Comparison of ENCODE assay signal across 20 cellular contexts in genomic region chr15:47292638-47293037, GRCh38.
DNase-seq lines count a peak whose midpoint lies in the region; ATAC-seq and TF ChIP-seq lines count a peak whose summit lies in the region.
"Had no signal": no experiment of that assay in that cellular context is flagged by ENCODE, and none has a peak within 500 bp of the region (broad histone marks: within the 10 kb centered on the region; RNA-seq: fewer than 3 reads in every experiment).

No MANE protein-coding gene starts in this region.

- no peaks in the 10 kb centered on the region for H3K36me3 Mint-ChIP-seq in nephron progenitor cell (ENCODE audit: low read depth)
- H3K36me3 Mint-ChIP-seq: CD8-positive, alpha-beta memory T cell had no signal

- H3K4me3 ChIP-seq in SK-N-MC (no peak overlapping the region), hepatocyte (no peak overlapping the region), vagina (no peak overlapping the region)
- H3K4me3 ChIP-seq: BLaER1, GM12878, GM23248, SJSA1 had no signal

- H3K9me3 ChIP-seq in SK-N-MC (ENCODE audit: low read depth, low read length), result no peaks in the 10 kb centered on the region
- no peaks in the 10 kb centered on the region for H3K9me3 ChIP-seq in hepatocyte (ENCODE audit: low read depth)
- no peaks in the 10 kb centered on the region for H3K9me3 ChIP-seq in vagina
- H3K9me3 ChIP-seq: BLaER1, SJSA1 had no signal

- peak overlapping the region; percentile 7 for H3K4me2 ChIP-seq in hepatocyte
- H3K4me2 ChIP-seq: BLaER1 had no signal

- H4K20me1 ChIP-seq in hepatocyte (ENCODE audit: insufficient read depth, poor library complexity, severe bottlenecking), result no peaks in the 10 kb centered on the region
- H4K20me1 ChIP-seq: BLaER1 had no signal

- H3K27ac ChIP-seq in SK-N-MC, result peak overlapping the region; percentile 96
- peak overlapping the region; percentile 82 for H3K27ac ChIP-seq in hepatocyte
- H3K27ac ChIP-seq in vagina, result peak overlapping the region; percentile 24
- H3K27ac ChIP-seq: BLaER1, GM23248, SJSA1 had no signal

- H3K4me1 Mint-ChIP-seq in nephron progenitor cell, result peaks cover 5% of the 10 kb centered on the region
- H3K4me1 Mint-ChIP-seq: CD8-positive, alpha-beta memory T cell had no signal

- no peak for ATAC-seq in HG03025 (IDR thresholded peaks at IDR 0.05; ENCODE audit: low FRiP score, unreplicated experiment)
- ATAC-seq: GM12878 had no signal

- 75% methylated on average over 4 of the region's 4 CpGs for WGBS in hepatocyte (ENCODE audit: low lambda C conversion rate, missing lambda C conversion rate)

- H3K27me3 ChIP-seq in hepatocyte (no peaks in the 10 kb centered on the region), vagina (no peaks in the 10 kb centered on the region)
- H3K27me3 ChIP-seq: BLaER1, SJSA1 had no signal

- H3K9ac ChIP-seq in SK-N-MC (ENCODE audit: insufficient read length), result no peak overlapping the region
- H3K9ac ChIP-seq: BLaER1, GM23248 had no signal

- H3K36me3 ChIP-seq in SK-N-MC (ENCODE audit: insufficient read depth, low read length) (no peaks in the 10 kb centered on the region), hepatocyte (replicated peaks; ENCODE audit: insufficient read depth, low read depth) (no peaks in the 10 kb centered on the region), vagina (no peaks in the 10 kb centered on the region)
- H3K36me3 ChIP-seq: BLaER1, SJSA1 had no signal

- H2AFZ ChIP-seq in hepatocyte, result no peak overlapping the region
- H2AFZ ChIP-seq: GM23248 had no signal

- intact Hi-C loops in vagina (cut with DNase I), result no loop called here

- H3K4me1 ChIP-seq in hepatocyte (ENCODE audit: insufficient read depth) (peaks cover 24% of the 10 kb centered on the region), vagina (peaks cover 20% of the 10 kb centered on the region)
- H3K4me1 ChIP-seq: BLaER1, SJSA1 had no signal

- H3K27ac Mint-ChIP-seq in nephron progenitor cell, result no peak overlapping the region
- H3K27ac Mint-ChIP-seq: CD8-positive, alpha-beta memory T cell had no signal

- no peaks in the 10 kb centered on the region for H3K79me2 ChIP-seq in hepatocyte

- H3K27me3 Mint-ChIP-seq in nephron progenitor cell (ENCODE audit: low read depth, poor library complexity), result peaks cover 5% of the 10 kb centered on the region
- H3K27me3 Mint-ChIP-seq: CD8-positive, alpha-beta memory T cell had no signal

- no peak for TF ChIP-seq POLR2A in vagina (IDR thresholded peaks at IDR 0.05)

- no peaks in the 10 kb centered on the region for H3K9me3 Mint-ChIP-seq in nephron progenitor cell

- no peaks in the 10 kb centered on the region for H3K9me2 ChIP-seq in hepatocyte (replicated peaks; ENCODE audit: insufficient read depth)

- DNase-seq in DMS53 (lab: John Stamatoyannopoulos, UW) (peak; percentile 22), DMS53 treated with DMSO at 0.1 percent for 48 hours (lab: John Stamatoyannopoulos, UW; ENCODE audit: unreplicated experiment) (no peak), SK-N-MC (ENCODE audit: low read depth, low spot score) (no peak), hepatocyte (ENCODE audit: low spot score) (no peak), vagina (ENCODE audit: extremely low spot score in 2 of 2) (no peak), nephron progenitor cell (no peak), hypothalamus (lab: John Stamatoyannopoulos, UW) (no peak)
- DNase-seq: 8988T; CD8-positive, alpha-beta memory T cell; DND-41; GM23248; HCEC 1CT; MV-4-11; NCI-H1417; NCI-H187 treated with DMSO at 0.1 percent for 48 hours; NCI-H526 treated with DMSO at 0.1 percent for 48 hours had no signal

- no peak overlapping the region for H3K4me3 Mint-ChIP-seq in nephron progenitor cell
- H3K4me3 Mint-ChIP-seq: CD8-positive, alpha-beta memory T cell had no signal

- TF ChIP-seq CTCF in hepatocyte (IDR thresholded peaks at IDR 0.05; ENCODE audit: poor library complexity) (no peak), vagina (IDR thresholded peaks at IDR 0.05) (no peak), nephron progenitor cell (IDR thresholded peaks at IDR 0.05) (no peak)

Comparison
In these comparisons a context has a peak if more than half of its experiments do, and no peak if none do; other contexts are left out.
1. H3K27ac ChIP-seq: peak in every context shown above with its lines; median percentile 96 in SK-N-MC; 82 in hepatocyte; 24 in vagina.